15 cellular contexts compared by ENCODE assay signal in the genomic region with DNA sequence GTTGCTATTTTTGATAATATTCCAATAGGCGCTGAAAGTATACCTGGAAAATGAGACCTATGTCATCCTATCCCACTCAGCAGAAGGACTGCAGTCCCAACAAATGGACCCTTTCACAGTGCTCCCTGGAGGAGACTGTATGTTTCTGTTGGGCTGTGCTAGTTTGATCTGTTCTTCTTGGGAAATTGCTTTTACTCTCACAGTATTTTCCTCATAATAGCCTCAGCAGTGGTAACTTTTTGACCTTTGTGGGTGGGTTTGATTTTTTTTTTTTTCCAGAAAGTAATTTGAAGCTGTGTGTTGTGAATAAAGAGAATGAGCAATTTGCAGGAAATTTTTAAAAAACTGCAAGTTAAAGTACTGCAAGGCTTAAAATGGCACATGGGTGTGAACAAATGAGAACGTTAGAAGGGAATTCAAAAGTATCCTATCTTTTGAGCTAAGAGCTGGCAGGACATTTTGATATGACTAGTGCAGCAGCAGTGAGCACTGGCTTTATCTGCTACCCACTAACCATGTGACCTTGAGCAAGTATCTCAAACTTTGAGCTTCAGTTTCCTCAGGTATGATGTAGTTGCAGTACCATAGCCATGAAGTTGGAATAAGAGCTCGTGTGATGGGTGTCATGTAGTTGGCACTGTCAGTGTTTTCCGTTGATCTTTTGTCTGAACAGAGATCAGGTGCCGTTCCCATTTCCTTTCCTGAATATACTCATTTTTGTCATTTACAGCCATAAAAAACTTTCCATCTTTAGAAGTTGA.
DNase-seq lines count a peak whose midpoint lies in the region; ATAC-seq and FAIRE-seq lines count a peak whose summit lies in the region.
"Had no signal": no experiment of that assay in that cellular context is flagged by ENCODE, and none has a peak within 500 bp of the region (broad histone marks: within the 10 kb centered on the region; RNA-seq: fewer than 3 reads in every experiment).

No MANE protein-coding gene starts in this region.

- peaks cover 36% of the 10 kb centered on the region for H3K36me3 Mint-ChIP-seq in T-cell
- H3K36me3 Mint-ChIP-seq: activated naive CD4-positive, alpha-beta T cell treated with anti-CD3 and anti-CD28 coated beads, Interleukin-2, amount 50 U/mL, for 72 hours had no signal

- no peaks in the 10 kb centered on the region for H3K9me3 ChIP-seq in Karpas-422 (ENCODE audit: low read length)
- H3K9me3 ChIP-seq: BE2C, suprapubic skin had no signal

- H4K20me1 ChIP-seq in Karpas-422 (ENCODE audit: insufficient read depth, low read depth, low read length) = no peaks in the 10 kb centered on the region

- H3K36me3 ChIP-seq in Karpas-422 (ENCODE audit: insufficient read depth, low read length) = no peaks in the 10 kb centered on the region
- H3K36me3 ChIP-seq: BE2C, suprapubic skin had no signal

- H3K9me3 Mint-ChIP-seq in T-cell = no peaks in the 10 kb centered on the region
- H3K9me3 Mint-ChIP-seq: activated naive CD4-positive, alpha-beta T cell treated with anti-CD3 and anti-CD28 coated beads, Interleukin-2, amount 50 U/mL, for 72 hours had no signal

- H3K27ac Mint-ChIP-seq in T-cell = no peak overlapping the region
- H3K27ac Mint-ChIP-seq: activated naive CD4-positive, alpha-beta T cell treated with anti-CD3 and anti-CD28 coated beads, Interleukin-2, amount 50 U/mL, for 72 hours had no signal

- intact Hi-C loops in sciatic nerve (cut with DNase I) = no loop called here

- FAIRE-seq in GM19239 (lab: Jason Lieb, UNC) = no peak

- ATAC-seq in sciatic nerve = peak; percentile 48
- ATAC-seq in T-cell (replicated peaks in 1 of 4) = no peak
- no peak for ATAC-seq in GM21390 (IDR thresholded peaks at IDR 0.05; ENCODE audit: unreplicated experiment)
- ATAC-seq: activated naive CD4-positive, alpha-beta T cell treated with anti-CD3 and anti-CD28 coated beads, Interleukin-2, amount 50 U/mL, for 72 hours had no signal

- no peaks in the 10 kb centered on the region for H3K27me3 ChIP-seq in Karpas-422 (ENCODE audit: low read length)
- H3K27me3 ChIP-seq: BE2C, suprapubic skin had no signal

- peaks cover 26 to 36% (median 32%) of the 10 kb centered on the region in 3 donors for H3K4me1 Mint-ChIP-seq in T-cell

- DNase-seq in Karpas-422 (no peak), dermis blood vessel endothelial cell (peak; percentile 31), iris pigment epithelial cell (ENCODE audit: low read depth) (peak; percentile 66), sciatic nerve (ENCODE audit: low spot score) (no peak), T-cell (no peak), GM19239 (ENCODE audit: insufficient read length, low spot score) (no peak), NCI-H1930 (lab: John Stamatoyannopoulos, UW) (no peak)
- DNase-seq: activated CD4-positive, CD25-positive, alpha-beta regulatory T cell treated with anti-CD3 and anti-CD28 coated beads, Interleukin-2, amount 50 U/mL, for 72 hours; activated CD8-positive, alpha-beta memory T cell treated with anti-CD3 and anti-CD28 coated beads, Interleukin-2, amount 50 U/mL, for 4 hours; BE2C; DMS79 treated with DMSO at 0.1 percent for 48 hours; mesendoderm had no signal

- H3K4me3 ChIP-seq in Karpas-422 (ENCODE audit: low read length) = no peak overlapping the region
- H3K4me3 ChIP-seq: suprapubic skin had no signal

- no peaks in the 10 kb centered on the region for H3K27me3 Mint-ChIP-seq in T-cell

- peaks cover 25% of the 10 kb centered on the region for H3K4me1 ChIP-seq in Karpas-422 (ENCODE audit: low read length)
- H3K4me1 ChIP-seq: BE2C had no signal

- no peak overlapping the region for H3K9ac ChIP-seq in Karpas-422 (ENCODE audit: low read length)

- CTCF ChIA-PET in T-cell (lab: Charles Lee) = interaction anchor here (0.6 to 2.1 kb wide), 4 partner anchors 11 to 261 kb away, joined by 3 to 7 read pairs (median 3); no protein-coding TSS in a partner anchor

- POLR2A ChIA-PET in T-cell (lab: Charles Lee) = no interaction called here

- H3K27ac ChIP-seq in Karpas-422 (ENCODE audit: low read length) = peak overlapping the region; percentile 25; the same call in 1 of the 2 replicates

- no peaks in the 10 kb centered on the region for H3K9me2 ChIP-seq in Karpas-422 (replicated peaks; ENCODE audit: insufficient read depth, low read length)

- H3K4me2 ChIP-seq in Karpas-422 (ENCODE audit: low read depth, low read length, poor library complexity, severe bottlenecking) = no peak overlapping the region

- H2AFZ ChIP-seq in Karpas-422 (ENCODE audit: low read length) = no peak overlapping the region

- H3K79me2 ChIP-seq in Karpas-422 (ENCODE audit: low read length) = no peaks in the 10 kb centered on the region

- no peak overlapping the region for H3K4me3 Mint-ChIP-seq in T-cell

Comparison
In these comparisons a context has a peak if more than half of its experiments do, and no peak if none do; other contexts are left out.
1. DNase-seq: peak in dermis blood vessel endothelial cell (single experiment) and iris pigment epithelial cell (single experiment); none in Karpas-422 (single experiment), sciatic nerve (single experiment), T-cell (0 of 34), GM19239 (single experiment) and NCI-H1930 (0 of 2).